Comparison of ENCODE assay signal across 21 cellular contexts in the genomic region with DNA sequence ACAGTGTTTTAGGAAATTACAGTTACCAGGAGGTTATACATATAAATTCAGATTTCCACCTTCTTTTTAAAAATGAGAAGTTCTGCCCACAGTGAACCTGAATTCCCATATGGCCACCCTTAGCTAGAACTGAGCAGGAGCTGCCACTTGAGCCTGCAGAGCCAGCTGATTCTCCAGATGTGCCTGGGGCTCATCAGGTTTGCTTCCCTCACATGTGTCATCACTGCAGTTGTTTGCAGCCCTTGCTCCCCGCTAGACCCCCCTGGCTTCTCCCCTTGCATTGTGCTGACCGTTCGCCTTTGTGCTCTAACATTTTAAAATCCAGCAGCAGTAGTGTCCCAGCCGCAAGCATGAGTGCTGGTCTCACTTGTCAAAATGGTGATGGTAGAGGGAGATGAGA.
DNase-seq lines count a peak whose midpoint lies in the region; ATAC-seq, FAIRE-seq and TF ChIP-seq lines count a peak whose summit lies in the region.
"Had no signal": no experiment of that assay in that cellular context is flagged by ENCODE, and none has a peak within 500 bp of the region (broad histone marks: within the 10 kb centered on the region; RNA-seq: fewer than 3 reads in every experiment).

No MANE protein-coding gene starts in this region.

- peak overlapping the region; percentile 15 for H3K9ac ChIP-seq in keratinocyte (ENCODE audit: control insufficient read depth, extremely low read depth, insufficient read depth, low read length)
- H3K9ac ChIP-seq: parathyroid adenoma had no signal

- DNase-seq in EH (ENCODE audit: low read depth) = peak; percentile 21
- no peak for DNase-seq in keratinocyte (ENCODE audit: low read depth, low spot score)
- no peak for DNase-seq in HT-29 (ENCODE audit: low spot score)
- no peak for DNase-seq in omental fat pad (ENCODE audit: low spot score)
- DNase-seq: activated CD4-positive, alpha-beta T cell treated with anti-CD3 and anti-CD28 coated beads, Interleukin-2, amount 50 U/mL, for 1 hour; activated CD8-positive, alpha-beta memory T cell treated with anti-CD3 and anti-CD28 coated beads, Interleukin-2, amount 50 U/mL, for 48 hours; activated naive CD4-positive, alpha-beta T cell treated with Interleukin-2 at 50 U/mL for 16 hours; amygdala; cerebellar nuclear complex; effector CD4-positive, alpha-beta T cell; NCI-H187; NCI-H446 treated with DMSO at 0.1 percent for 48 hours had no signal

- peak; percentile 18; the same call in 1 of the 3 replicates for ATAC-seq in SK-N-SH treated with all-trans-retinoic acid at 6 μM for 48 hours
- no peak for ATAC-seq in HG02759 (IDR thresholded peaks at IDR 0.05; ENCODE audit: unreplicated experiment)
- no peak for ATAC-seq in omental fat pad (ENCODE audit: low FRiP score)
- no peak for ATAC-seq in GM19455 (IDR thresholded peaks at IDR 0.05; ENCODE audit: unreplicated experiment)
- ATAC-seq: K562, Right ventricle myocardium inferior had no signal

- H3K36me3 ChIP-seq in ACC112 (ENCODE audit: insufficient read depth, low read length) (no peaks in the 10 kb centered on the region), keratinocyte (ENCODE audit: control insufficient read depth in 2 of 2, extremely low read depth in 1 of 2, insufficient read depth in 2 of 2, low read length in 2 of 2) (no peaks in the 10 kb centered on the region)
- H3K36me3 ChIP-seq: vagina had no signal

- peak; percentile 34 for FAIRE-seq in keratinocyte (lab: Jason Lieb, UNC)
- FAIRE-seq: K562 had no signal

- H3K4me2 ChIP-seq in keratinocyte (ENCODE audit: control insufficient read depth, extremely low read depth, insufficient read depth, low read depth, low read length) = peak overlapping the region; percentile 22

- H3K4me3 ChIP-seq in ACC112 (ENCODE audit: low read depth, low read length) (peak overlapping the region; percentile 57), keratinocyte (ENCODE audit: control insufficient read depth in 2 of 3, extremely low read depth in 1 of 3, insufficient read depth in 2 of 3, low read depth in 1 of 3, low read length in 3 of 3) (no peak overlapping the region)
- H3K4me3 ChIP-seq: K562, lung, vagina had no signal

- peaks cover 33% of the 10 kb centered on the region for H3K79me2 ChIP-seq in ACC112 (ENCODE audit: control insufficient read depth, insufficient read depth, low read length, unreplicated experiment)
- H3K79me2 ChIP-seq in keratinocyte (ENCODE audit: control insufficient read depth, insufficient read depth, low read length) = peaks cover 30% of the 10 kb centered on the region

- no peaks in the 10 kb centered on the region for H4K20me1 ChIP-seq in keratinocyte (ENCODE audit: control insufficient read depth, extremely low read depth, insufficient read depth, low read length)

- H3K27me3 ChIP-seq in ACC112 (ENCODE audit: insufficient read depth, low read length) (no peaks in the 10 kb centered on the region), keratinocyte (ENCODE audit: control insufficient read depth, extremely low read depth, insufficient read depth, low read length) (no peaks in the 10 kb centered on the region)
- H3K27me3 ChIP-seq: vagina had no signal

- H3K9me3 ChIP-seq in keratinocyte (ENCODE audit: control insufficient read depth, low read depth, low read length) = no peaks in the 10 kb centered on the region
- H3K9me3 ChIP-seq: vagina had no signal

- dilution Hi-C loops in keratinocyte (cut with MboI; ENCODE audit: extremely low pct_ligation_motif_present, low sequenced_read_pairs) = no loop called here

- TF ChIP-seq CTCF in keratinocyte (optimal IDR thresholded peaks at IDR 0.05 in 1 of 3, IDR thresholded peaks at IDR 0.05 in 1 of 3, conservative IDR thresholded peaks at IDR 0.05 in 1 of 3; ENCODE audit: extremely low read depth in 1 of 3, insufficient read depth in 2 of 3, low read length in 3 of 3) (no peak), omental fat pad (IDR thresholded peaks at IDR 0.05) (no peak)

- no peaks in the 10 kb centered on the region for H3K9me1 ChIP-seq in keratinocyte (ENCODE audit: control insufficient read depth, extremely low read depth, insufficient read depth, low read length)

- H3K4me1 ChIP-seq in ACC112 (ENCODE audit: control insufficient read depth, insufficient read depth, low read length, unreplicated experiment) (peaks cover 46% of the 10 kb centered on the region), keratinocyte (ENCODE audit: control insufficient read depth, extremely low read depth, insufficient read depth, low read length) (peaks cover 15% of the 10 kb centered on the region)

- H2AFZ ChIP-seq in ACC112 (ENCODE audit: low read length, unreplicated experiment) (no peak overlapping the region), keratinocyte (ENCODE audit: control insufficient read depth, low read length) (no peak overlapping the region)
- H2AFZ ChIP-seq: parathyroid adenoma had no signal

- peak overlapping the region; percentile 95 for H3K27ac ChIP-seq in ACC112 (ENCODE audit: low read depth, low read length)
- no peak overlapping the region for H3K27ac ChIP-seq in keratinocyte (ENCODE audit: control insufficient read depth, insufficient read depth, low read length)
- H3K27ac ChIP-seq: parathyroid adenoma, vagina had no signal

TF ChIP-seq in SK-N-SH treated with all-trans-retinoic acid at 6 μM for 48 hours, 23 proteins besides CTCF, POLR2A, EP300 and RAD21:
- no peak for TF ChIP-seq PPARA (CRISPR knock-in tag; IDR thresholded peaks at IDR 0.05; ENCODE audit: borderline replicate concordance)
